ENCODE assay signal across 9 cellular contexts in the genomic region with DNA sequence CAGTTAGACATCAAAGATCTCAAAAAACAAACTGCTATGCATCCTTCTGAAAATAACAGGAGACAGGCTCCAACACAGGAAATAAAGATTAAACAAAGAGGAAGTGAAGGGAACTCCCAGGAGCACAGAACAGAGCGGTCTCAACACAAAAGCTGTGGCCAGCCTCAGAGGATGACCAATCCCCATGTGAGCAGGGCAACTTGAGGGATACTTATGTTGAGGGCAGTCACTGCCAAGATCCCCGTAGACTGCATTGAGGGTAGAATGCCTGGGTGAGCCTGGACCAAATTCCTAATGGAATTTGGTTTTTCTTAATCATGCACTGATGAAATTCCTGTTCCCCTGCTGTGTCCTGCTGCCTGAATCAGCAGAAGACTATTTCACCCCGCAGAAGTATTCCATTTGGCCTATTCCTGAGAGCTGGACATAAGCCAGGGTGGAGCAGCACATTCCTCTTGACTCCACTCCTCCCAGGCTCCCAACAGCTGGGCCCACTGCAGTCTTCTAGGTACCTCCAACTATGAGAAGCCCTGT. TPM values are rescaled to one million over a fixed set of nuclear protein-coding genes. Genes with fewer than 3 reads are reported as not detected.
DNase-seq lines count a peak whose midpoint lies in the region; ATAC-seq, FAIRE-seq and TF ChIP-seq lines count a peak whose summit lies in the region.
"Had no signal": no experiment of that assay in that cellular context is flagged by ENCODE, and none has a peak within 500 bp of the region (broad histone marks: within the 10 kb centered on the region; RNA-seq: fewer than 3 reads in every experiment).

No MANE protein-coding gene starts in this region.

- ATAC-seq in natural killer cell, result peak; percentile 11 to 45 (median 13)
- no peak for ATAC-seq in activated CD4-positive, CD25-positive, alpha-beta regulatory T cell treated with anti-CD3 and anti-CD28 coated beads, Interleukin-2, amount 50 U/mL, for 24 hours

- no peak for TF ChIP-seq CTCF in natural killer cell (IDR thresholded peaks at IDR 0.05)

- 44 to 49% methylated on average over 3 of the region's 3 CpGs for WGBS in esophagus, 2 donors

- no peaks in the 10 kb centered on the region for H3K27me3 Mint-ChIP-seq in natural killer cell (ENCODE audit: low read depth in 2 of 2)

- H3K36me3 ChIP-seq in esophagus (ENCODE audit: control insufficient read depth in 2 of 2, insufficient read depth in 2 of 2, low read length in 1 of 2), result no peaks in the 10 kb centered on the region

- peaks cover 0 to 11% of the 10 kb centered on the region in 2 donors for H3K4me1 ChIP-seq in esophagus (ENCODE audit: control insufficient read depth in 2 of 2, insufficient read depth in 2 of 2, low read length in 1 of 2)
- H3K4me1 ChIP-seq: parathyroid adenoma had no signal

- H3K4me3 ChIP-seq in esophagus (ENCODE audit: low read depth in 1 of 2, low read length in 2 of 2), result no peak overlapping the region

- H3K36me3 Mint-ChIP-seq in natural killer cell, result no peaks in the 10 kb centered on the region

- no peaks in the 10 kb centered on the region for H3K9me3 Mint-ChIP-seq in natural killer cell

- peak overlapping the region; percentile 12 to 31 for H3K27ac ChIP-seq in esophagus (ENCODE audit: low read depth in 2 of 2, low read length in 1 of 2)
- H3K27ac ChIP-seq: parathyroid adenoma had no signal

- no peaks in the 10 kb centered on the region for H3K27me3 ChIP-seq in esophagus (ENCODE audit: control insufficient read depth in 1 of 2, insufficient read depth in 2 of 2, low read length in 2 of 2)

- DNase-seq in RCC 7860 (ENCODE audit: low spot score), result peak; percentile 99
- no peak for DNase-seq in natural killer cell
- no peak for DNase-seq in HuH-7.5 (ENCODE audit: low spot score)
- no peak for DNase-seq in activated effector memory CD4-positive, alpha-beta T cell treated with Interleukin-2 at 50 U/mL for 16 hours
- DNase-seq in NCI-H526 treated with DMSO at 0.1 percent for 48 hours (lab: John Stamatoyannopoulos, UW), result no peak

- peak overlapping the region; percentile 72 for H3K4me3 Mint-ChIP-seq in natural killer cell

- H3K9me3 ChIP-seq in esophagus (ENCODE audit: control insufficient read depth in 2 of 2, insufficient read depth in 1 of 2, low read depth in 1 of 2, low read length in 1 of 2), result no peaks in the 10 kb centered on the region

- peak; percentile 99 for FAIRE-seq in G401.6 (lab: Jason Lieb, UNC)
- FAIRE-seq in RCC 7860 (lab: Jason Lieb, UNC), result peak; percentile 98

- H3K4me1 Mint-ChIP-seq in natural killer cell, result peaks cover 94 to 95% of the 10 kb centered on the region in 2 donors

- H3K27ac Mint-ChIP-seq in natural killer cell, result peak overlapping the region; percentile 84 to 93

- intact Hi-C loops in natural killer cell (cut with micrococcal nuclease), result no loop called here

RNA-seq across cellular contexts. Expression of gene JAK1, which starts 49.0 kb away (rescaled TPM):
- polyA plus RNA-seq in esophagus, result 10 to 100 TPM; 13.1 to 20.9 TPM
- 100 to 1,000 TPM; 507 to 626 (median 526) TPM for total RNA-seq in natural killer cell

Comparison
In these comparisons a context has a peak if more than half of its experiments do, and no peak if none do; other contexts are left out.
1. ATAC-seq: peak in natural killer cell (3 of 3); none in activated CD4-positive, CD25-positive, alpha-beta regulatory T cell treated with anti-CD3 and anti-CD28 coated beads, Interleukin-2, amount 50 U/mL, for 24 hours (0 of 2).